ENCODE assay signal across 1 cellular context in the genomic region with DNA sequence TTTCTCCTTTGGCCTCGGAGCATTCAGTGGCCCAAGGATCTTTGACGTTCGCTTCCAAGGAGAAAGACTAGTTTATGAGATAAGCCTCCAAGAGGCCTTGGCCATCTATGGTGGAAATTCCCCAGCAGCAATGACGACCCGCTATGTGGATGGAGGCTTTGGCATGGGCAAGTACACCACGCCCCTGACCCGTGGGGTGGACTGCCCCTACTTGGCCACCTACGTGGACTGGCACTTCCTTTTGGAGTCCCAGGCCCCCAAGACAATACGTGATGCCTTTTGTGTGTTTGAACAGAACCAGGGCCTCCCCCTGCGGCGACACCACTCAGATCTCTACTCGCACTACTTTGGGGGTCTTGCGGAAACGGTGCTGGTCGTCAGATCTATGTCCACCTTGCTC.
TF ChIP-seq lines count a peak whose summit lies in the region.

No MANE protein-coding gene starts in this region.

TF ChIP-seq in HepG2, 621 proteins besides CTCF, POLR2A, EP300 and RAD21:
- TF ChIP-seq ZC3H13 (CRISPR knock-in tag; IDR thresholded peaks at IDR 0.05) (0 out of 2 replicates have a peak, but pooled peaks have one; percentile 31), ZNF788 (CRISPR knock-in tag; IDR thresholded peaks at IDR 0.05; ENCODE audit: borderline replicate concordance) (no peak), ZNF572 (CRISPR knock-in tag; IDR thresholded peaks at IDR 0.05) (0 out of 2 replicates have a peak, but pooled peaks have one; percentile 39)
